In genomic region chr14:96098309-96098998, GRCh38 we compare ENCODE assay signal across 1 cellular context.
TF ChIP-seq lines count a peak whose summit lies in the region.

No MANE protein-coding gene starts in this region.

TF ChIP-seq in HepG2, 621 proteins besides CTCF, POLR2A, EP300 and RAD21 (continued from another document):
- TF ChIP-seq, protein P1, sequence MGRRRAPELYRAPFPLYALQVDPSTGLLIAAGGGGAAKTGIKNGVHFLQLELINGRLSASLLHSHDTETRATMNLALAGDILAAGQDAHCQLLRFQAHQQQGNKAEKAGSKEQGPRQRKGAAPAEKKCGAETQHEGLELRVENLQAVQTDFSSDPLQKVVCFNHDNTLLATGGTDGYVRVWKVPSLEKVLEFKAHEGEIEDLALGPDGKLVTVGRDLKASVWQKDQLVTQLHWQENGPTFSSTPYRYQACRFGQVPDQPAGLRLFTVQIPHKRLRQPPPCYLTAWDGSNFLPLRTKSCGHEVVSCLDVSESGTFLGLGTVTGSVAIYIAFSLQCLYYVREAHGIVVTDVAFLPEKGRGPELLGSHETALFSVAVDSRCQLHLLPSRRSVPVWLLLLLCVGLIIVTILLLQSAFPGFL (CRISPR knock-in tag; IDR thresholded peaks at IDR 0.05), result no peak
- TF ChIP-seq AKAP8 (CRISPR knock-in tag; IDR thresholded peaks at IDR 0.05) (no peak), ETV6 (CRISPR knock-in tag; conservative IDR thresholded peaks at IDR 0.05) (no peak)
